ENCODE assay signal across 1 cellular context in genomic region chr7:988963-989529, GRCh38.
TF ChIP-seq lines count a peak whose summit lies in the region.

No MANE protein-coding gene starts in this region.

TF ChIP-seq in IMR-90, 13 proteins besides CTCF, POLR2A, EP300 and RAD21:
- no peak for TF ChIP-seq CHD1 (IDR thresholded peaks at IDR 0.05; ENCODE audit: low read depth, low read length)
- TF ChIP-seq MXI1 (IDR thresholded peaks at IDR 0.05; ENCODE audit: borderline replicate concordance, low read depth, low read length): no peak
- TF ChIP-seq MAZ (IDR thresholded peaks at IDR 0.05; ENCODE audit: borderline replicate concordance, low read depth, low read length): no peak
- TF ChIP-seq RFX5 (IDR thresholded peaks at IDR 0.05; ENCODE audit: low read depth, low read length): no peak
- TF ChIP-seq MAFK (IDR thresholded peaks at IDR 0.05; ENCODE audit: low read depth, low read length): no peak
